In the genomic region with DNA sequence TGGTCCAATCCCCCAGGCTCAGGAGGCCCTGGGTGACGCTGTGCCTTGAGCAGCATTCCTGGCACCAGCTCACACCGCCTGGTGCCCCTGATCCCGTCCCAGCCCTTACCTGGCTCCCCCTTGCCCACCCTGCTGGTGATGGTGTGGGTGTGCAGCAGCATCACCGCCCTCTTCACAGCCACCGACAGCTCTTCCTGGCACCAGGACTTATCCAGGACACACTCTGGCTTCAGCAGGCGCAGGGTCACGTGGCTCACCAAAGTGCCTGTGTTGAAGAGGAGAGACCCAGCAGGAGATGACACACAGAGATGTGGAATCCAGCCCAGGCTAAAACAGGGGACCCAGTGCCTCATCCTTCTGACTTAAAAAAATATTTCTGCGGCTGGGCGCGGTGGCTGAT, we compare ENCODE assay signal across 23 cellular contexts.
"Had no signal": no experiment of that assay in that cellular context is flagged by ENCODE, and none has a peak within 500 bp of the region (broad histone marks: within the 10 kb centered on the region; RNA-seq: fewer than 3 reads in every experiment).

No MANE protein-coding gene starts in this region.

- H3K4me3 ChIP-seq: ascending aorta, Peyer's patch, SJCRH30 had no signal

- H3K9ac ChIP-seq: SK-N-SH had no signal

- ATAC-seq: activated CD8-positive, alpha-beta memory T cell treated with anti-CD3 and anti-CD28 coated beads, Interleukin-2, amount 10 ng/mL, durations not matched to agents 7 days and 5 days; activated naive CD4-positive, alpha-beta T cell treated with anti-CD3 and anti-CD28 coated beads, Interleukin-2, amount 50 U/mL, for 72 hours; activated naive CD8-positive, alpha-beta T cell treated with anti-CD3 and anti-CD28 coated beads, Interleukin-2, amount 50 U/mL, for 24 hours; activated T-cell treated with anti-CD3 and anti-CD28 coated beads, Interleukin-2, amount 50 U/mL, for 4 hours had no signal

- H3K4me1 ChIP-seq: ascending aorta, Peyer's patch, SJCRH30 had no signal

- DNase-seq: activated CD4-positive, alpha-beta T cell treated with anti-CD3 and anti-CD28 coated beads for 4 hours; activated CD8-positive, alpha-beta memory T cell treated with anti-CD3 and anti-CD28 coated beads, Interleukin-2, amount 10 ng/mL, durations not matched to agents 7 days and 5 days; activated effector memory CD4-positive, alpha-beta T cell treated with anti-CD3 and anti-CD28 coated beads, Interleukin-2, amount 50 U/mL, for 16 hours; activated naive CD4-positive, alpha-beta T cell treated with Interleukin-2 at 50 U/mL for 16 hours; activated naive CD8-positive, alpha-beta T cell treated with anti-CD3 and anti-CD28 coated beads, Interleukin-2, amount 50 U/mL, for 24 hours; activated T-cell treated with anti-CD3 and anti-CD28 coated beads, Interleukin-2, amount 50 U/mL, for 4 hours; amniotic stem cell; Kasumi-1; KBM-7; NCI-H1048; NCI-H1694; NCI-H2107; NCI-H2171 treated with DMSO at 0.1 percent for 48 hours; NCI-H226; Peyer's patch; Right ventricle myocardium superior; SJCRH30; SK-N-SH; T-helper 1 cell had no signal

- H3K9me3 ChIP-seq: ascending aorta, Peyer's patch, SJCRH30, SK-N-SH had no signal

- H3K4me2 ChIP-seq: SK-N-SH had no signal

- H3K27me3 ChIP-seq: ascending aorta, Peyer's patch, SJCRH30 had no signal

- H3K27ac ChIP-seq: ascending aorta, Peyer's patch, RWPE1, SJCRH30, VCaP had no signal
